ENCODE assay signal across 11 cellular contexts in genomic region chr22:32103648-32104326, GRCh38. TPM values are rescaled to one million over a fixed set of nuclear protein-coding genes. Genes with fewer than 3 reads are reported as not detected.
A peak's percentile ranks its signal among the peaks of the same experiment; 100 is the strongest.
DNase-seq lines count a peak whose midpoint lies in the region; ATAC-seq and TF ChIP-seq lines count a peak whose summit lies in the region.
"Had no signal": no experiment of that assay in that cellular context is flagged by ENCODE, and none has a peak within 500 bp of the region (broad histone marks: within the 10 kb centered on the region; RNA-seq: fewer than 3 reads in every experiment).

No MANE protein-coding gene starts in this region.

- no peaks in the 10 kb centered on the region for H3K9me3 Mint-ChIP-seq in MCF 10A (ENCODE audit: unreplicated experiment)
- H3K9me3 Mint-ChIP-seq: T-helper 2 cell treated with Interferon-gamma antibody and Interleukin-4, amounts not matched to agents 5 μg/mL and 100 μg/mL, for 36 hours had no signal

- H4K20me1 ChIP-seq in DOHH2 (ENCODE audit: control insufficient read depth, insufficient read depth, low read depth, low read length) (no peaks in the 10 kb centered on the region), Karpas-422 (ENCODE audit: insufficient read depth, low read depth, low read length) (no peaks in the 10 kb centered on the region)

- H3F3A ChIP-seq in DOHH2 (ENCODE audit: control insufficient read depth, insufficient read depth), result no peaks in the 10 kb centered on the region

- ATAC-seq in GM19328 (IDR thresholded peaks at IDR 0.05; ENCODE audit: unreplicated experiment), result no peak
- no peak for ATAC-seq in HG03521 (IDR thresholded peaks at IDR 0.05; ENCODE audit: unreplicated experiment)
- no peak for ATAC-seq in GM18505 (IDR thresholded peaks at IDR 0.05; ENCODE audit: unreplicated experiment)

- no peak overlapping the region for H3K27ac Mint-ChIP-seq in MCF 10A (ENCODE audit: low read depth, unreplicated experiment)
- H3K27ac Mint-ChIP-seq: T-helper 2 cell treated with Interferon-gamma antibody and Interleukin-4, amounts not matched to agents 5 μg/mL and 100 μg/mL, for 36 hours had no signal

- CTCF ChIA-PET in MCF 10A (lab: Yijun Ruan, JAX), result interaction anchor here (0.6 to 4.7 kb wide), 21 partner anchors 10 to 865 kb away, joined by 3 to 44 read pairs (median 5); partner anchors contain the start of gene RFPL2

- TF ChIP-seq POLR2A in GM18505 (IDR thresholded peaks at IDR 0.05; ENCODE audit: borderline replicate concordance, extremely low read depth, insufficient read depth, insufficient read length), result no peak

- peaks cover 13% of the 10 kb centered on the region; the same call in 1 of the 2 replicates for H3K27me3 ChIP-seq in DOHH2 (ENCODE audit: control insufficient read depth, low read length)
- H3K27me3 ChIP-seq in Karpas-422 (ENCODE audit: low read length), result no peaks in the 10 kb centered on the region

- H3K9me3 ChIP-seq in DOHH2 (ENCODE audit: control insufficient read depth, insufficient read depth, low read length) (no peaks in the 10 kb centered on the region), Karpas-422 (ENCODE audit: low read length) (no peaks in the 10 kb centered on the region)

- POLR2A ChIA-PET in MCF 10A (lab: Yijun Ruan, JAX), result interaction anchor here (1.4 kb wide), 1 partner anchor 12 kb away, joined by 4 read pairs; no protein-coding TSS in a partner anchor

- H3K9me2 ChIP-seq in DOHH2 (replicated peaks; ENCODE audit: control insufficient read depth, low read length) (no peaks in the 10 kb centered on the region), Karpas-422 (replicated peaks; ENCODE audit: insufficient read depth, low read length) (no peaks in the 10 kb centered on the region)

- no peak overlapping the region for H3K9ac ChIP-seq in Karpas-422 (ENCODE audit: low read length)

- H3K4me2 ChIP-seq in DOHH2 (ENCODE audit: low read length) (no peak overlapping the region), Karpas-422 (ENCODE audit: low read depth, low read length, poor library complexity, severe bottlenecking) (no peak overlapping the region)

- TF ChIP-seq CTCF in DOHH2 (IDR thresholded peaks at IDR 0.05; ENCODE audit: low read depth, low read length, poor library complexity, severe bottlenecking) (peak; percentile 49), MCF 10A (IDR thresholded peaks at IDR 0.05; ENCODE audit: unreplicated experiment) (peak; percentile 45)

- H3K4me1 ChIP-seq in DOHH2 (ENCODE audit: control insufficient read depth, low read length), result no peaks in the 10 kb centered on the region
- no peaks in the 10 kb centered on the region for H3K4me1 ChIP-seq in Karpas-422 (ENCODE audit: low read length)

- no peak overlapping the region for H3K4me3 ChIP-seq in DOHH2 (ENCODE audit: low read length)
- H3K4me3 ChIP-seq in Karpas-422 (ENCODE audit: low read length), result no peak overlapping the region

- BruUV-seq in MCF 10A (replicated peaks; lab: Mats Ljungman, UMichigan), result no TSS peak

- no peaks in the 10 kb centered on the region for H3K36me3 Mint-ChIP-seq in MCF 10A (ENCODE audit: insufficient read depth, unreplicated experiment)

- H2AFZ ChIP-seq in Karpas-422 (ENCODE audit: low read length), result no peak overlapping the region

- DNase-seq in Karpas-422 (peak; percentile 67), MCF 10A (ENCODE audit: unreplicated experiment) (peak; percentile 17), myocyte (ENCODE audit: low read depth) (peak; percentile 13)
- DNase-seq in activated CD8-positive, alpha-beta memory T cell treated with anti-CD3 and anti-CD28 coated beads, Interleukin-2, amount 50 U/mL, for 48 hours, result no peak
- DNase-seq: anterior cingulate cortex had no signal

- H3K79me2 ChIP-seq in DOHH2 (ENCODE audit: control insufficient read depth, low read length) (no peaks in the 10 kb centered on the region), Karpas-422 (ENCODE audit: low read length) (no peaks in the 10 kb centered on the region)

- H3K27ac ChIP-seq in DOHH2 (ENCODE audit: low read depth, low read length) (no peak overlapping the region), Karpas-422 (ENCODE audit: low read length) (no peak overlapping the region)

- intact Hi-C loops in MCF 10A (cut with micrococcal nuclease), result loop anchor here (1.0 to 10.0 kb wide), 7 partner anchors 99 to 371 kb away; partner anchors contain the start of gene FBXO7

- no peaks in the 10 kb centered on the region for H3K36me3 ChIP-seq in DOHH2 (ENCODE audit: control insufficient read depth, low read length)
- H3K36me3 ChIP-seq in Karpas-422 (ENCODE audit: insufficient read depth, low read length), result no peaks in the 10 kb centered on the region

- H3K4me1 Mint-ChIP-seq in MCF 10A (ENCODE audit: insufficient read depth, unreplicated experiment), result no peaks in the 10 kb centered on the region

- H3K27me3 Mint-ChIP-seq in MCF 10A (ENCODE audit: insufficient read depth, unreplicated experiment), result peaks cover 62% of the 10 kb centered on the region

- H3K4me3 Mint-ChIP-seq in MCF 10A (ENCODE audit: unreplicated experiment), result no peak overlapping the region
- H3K4me3 Mint-ChIP-seq: T-helper 2 cell treated with Interferon-gamma antibody and Interleukin-4, amounts not matched to agents 5 μg/mL and 100 μg/mL, for 36 hours had no signal

RNA-seq across cellular contexts. Expression of gene C22orf42, which starts 55.3 kb away (rescaled TPM):
- not detected in 2 replicates for total RNA-seq in Karpas-422 (2014; rRNA removed; shearing (Covaris generic); ENCODE audit: low replicate concordance)
- not detected in 2 replicates for total RNA-seq in MCF 10A (2022)
- not detected in 2 replicates for total RNA-seq in myocyte
- polyA plus RNA-seq in myocyte (2012), result not detected
- total RNA-seq: mesenteric fat pad had no signal
